ENCODE assay signal across 9 cellular contexts in the genomic region with DNA sequence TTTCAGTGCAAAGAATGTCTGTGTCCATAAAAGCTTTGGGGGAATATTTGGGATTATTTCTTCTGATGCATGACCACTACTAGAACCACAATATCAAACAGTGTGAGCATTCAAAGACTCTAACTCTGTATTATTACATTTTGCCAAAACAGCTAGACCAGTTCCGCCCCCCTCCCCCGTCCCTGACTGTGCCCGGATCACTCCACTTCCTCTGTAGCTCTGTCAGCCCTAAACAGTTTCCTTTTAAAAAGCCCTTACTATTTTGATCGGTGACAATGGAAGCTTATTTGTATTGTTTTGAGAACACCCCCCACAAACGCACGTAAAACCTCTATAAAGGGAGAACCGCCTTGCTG. TPM values are rescaled to one million over a fixed set of nuclear protein-coding genes. Genes with fewer than 3 reads are reported as not detected.
DNase-seq lines count a peak whose midpoint lies in the region; FAIRE-seq and TF ChIP-seq lines count a peak whose summit lies in the region.
"Had no signal": no experiment of that assay in that cellular context is flagged by ENCODE, and none has a peak within 500 bp of the region (broad histone marks: within the 10 kb centered on the region; RNA-seq: fewer than 3 reads in every experiment).

No MANE protein-coding gene starts in this region.

- dilution Hi-C loops in keratinocyte (cut with MboI; ENCODE audit: extremely low pct_ligation_motif_present, low sequenced_read_pairs), result no loop called here

- H3K27ac Mint-ChIP-seq in CD14-positive monocyte, result peak overlapping the region; percentile 53 to 90 (median 87)

- H3K9me3 ChIP-seq in keratinocyte (ENCODE audit: control insufficient read depth, low read depth, low read length) (no peaks in the 10 kb centered on the region), subcutaneous abdominal adipose tissue (ENCODE audit: control insufficient read depth in 5 of 5, low read length in 5 of 5) (no peaks in the 10 kb centered on the region)

- TF ChIP-seq CTCF in CD14-positive monocyte (IDR thresholded peaks at IDR 0.05), result no peak
- TF ChIP-seq CTCF in NB4 (IDR thresholded peaks at IDR 0.05; ENCODE audit: low read depth, low read length), result no peak
- no peak for TF ChIP-seq CTCF in keratinocyte (optimal IDR thresholded peaks at IDR 0.05 in 1 of 3, IDR thresholded peaks at IDR 0.05 in 1 of 3, conservative IDR thresholded peaks at IDR 0.05 in 1 of 3; ENCODE audit: extremely low read depth in 1 of 3, insufficient read depth in 2 of 3, low read length in 3 of 3)

- H3K27me3 ChIP-seq in keratinocyte (ENCODE audit: control insufficient read depth, extremely low read depth, insufficient read depth, low read length), result no peaks in the 10 kb centered on the region
- H3K27me3 ChIP-seq in subcutaneous abdominal adipose tissue (ENCODE audit: control insufficient read depth in 5 of 5, insufficient read depth in 4 of 5, low read length in 5 of 5), result peaks cover 2 to 25% (median 9%) of the 10 kb centered on the region in 5 donors

- H4K20me1 ChIP-seq in keratinocyte (ENCODE audit: control insufficient read depth, extremely low read depth, insufficient read depth, low read length), result no peaks in the 10 kb centered on the region

- intact Hi-C loops in CD14-positive monocyte (cut with micrococcal nuclease), result no loop called here

- peaks cover 28% of the 10 kb centered on the region for H3K4me1 Mint-ChIP-seq in CD14-positive monocyte

- TF ChIP-seq POLR2A in NB4 (IDR thresholded peaks at IDR 0.05; ENCODE audit: extremely low read depth, insufficient read length), result no peak

- no peak for DNase-seq in CD14-positive monocyte (ENCODE audit: low spot score)
- peak; percentile 54 for DNase-seq in NB4 (ENCODE audit: low read depth)
- DNase-seq in astrocyte of the hippocampus (ENCODE audit: low read depth, low spot score), result peak; percentile 22
- DNase-seq in keratinocyte (ENCODE audit: low read depth, low spot score), result no peak
- DNase-seq in midbrain (lab: John Stamatoyannopoulos, UW), result no peak
- no peak for DNase-seq in stimulated activated naive CD4-positive, alpha-beta T cell treated with Interleukin-2 at 50 U/mL for 16 hours (lab: John Stamatoyannopoulos, UW)
- no peak for DNase-seq in NCI-H524 (lab: John Stamatoyannopoulos, UW)

- H3K27me3 Mint-ChIP-seq in CD14-positive monocyte (ENCODE audit: low read depth in 3 of 3), result peaks cover 16 to 28% (median 23%) of the 10 kb centered on the region in 3 donors

- no peaks in the 10 kb centered on the region for H3K36me3 Mint-ChIP-seq in CD14-positive monocyte

- peak overlapping the region; percentile 94 for H2AFZ ChIP-seq in keratinocyte (ENCODE audit: control insufficient read depth, low read length)

- H3K4me1 ChIP-seq in keratinocyte (ENCODE audit: control insufficient read depth, extremely low read depth, insufficient read depth, low read length), result peaks cover 23% of the 10 kb centered on the region
- H3K4me1 ChIP-seq in subcutaneous abdominal adipose tissue (ENCODE audit: control insufficient read depth in 5 of 5, insufficient read depth in 5 of 5, low read length in 5 of 5), result peaks cover 0 to 26% (median 20%) of the 10 kb centered on the region in 5 donors

- H3K4me3 ChIP-seq in NB4 (ENCODE audit: low read depth, low read length), result peak overlapping the region; percentile 50
- H3K4me3 ChIP-seq in keratinocyte (ENCODE audit: control insufficient read depth in 2 of 3, extremely low read depth in 1 of 3, insufficient read depth in 2 of 3, low read depth in 1 of 3, low read length in 3 of 3), result peak overlapping the region; percentile 45 to 76 (median 75)
- H3K4me3 ChIP-seq in subcutaneous abdominal adipose tissue (ENCODE audit: low read depth in 1 of 5, low read length in 5 of 5), result peak overlapping the region; percentile 50 to 70 (median 60)

- H3K4me3 Mint-ChIP-seq in CD14-positive monocyte, result peak overlapping the region; percentile 84 to 94

- H3K9ac ChIP-seq in keratinocyte (ENCODE audit: control insufficient read depth, extremely low read depth, insufficient read depth, low read length) (peak overlapping the region; percentile 66), subcutaneous abdominal adipose tissue (ENCODE audit: low read length in 5 of 5) (peak overlapping the region in 4 of 5 donors; percentile 28 to 79 (median 74))

- no peaks in the 10 kb centered on the region for H3K79me2 ChIP-seq in keratinocyte (ENCODE audit: control insufficient read depth, insufficient read depth, low read length)

- H3K36me3 ChIP-seq in keratinocyte (ENCODE audit: control insufficient read depth in 2 of 2, extremely low read depth in 1 of 2, insufficient read depth in 2 of 2, low read length in 2 of 2) (no peaks in the 10 kb centered on the region), subcutaneous abdominal adipose tissue (ENCODE audit: control insufficient read depth in 5 of 5, insufficient read depth in 5 of 5, low read length in 5 of 5) (no peaks in the 10 kb centered on the region)

- H3K27ac ChIP-seq in keratinocyte (ENCODE audit: control insufficient read depth, insufficient read depth, low read length) (no peak overlapping the region), subcutaneous abdominal adipose tissue (ENCODE audit: low read depth, low read length) (peak overlapping the region; percentile 55)
- H3K27ac ChIP-seq: epithelial cell of prostate had no signal

- H3K9me1 ChIP-seq in keratinocyte (ENCODE audit: control insufficient read depth, extremely low read depth, insufficient read depth, low read length), result no peaks in the 10 kb centered on the region

- H3K9me3 Mint-ChIP-seq in CD14-positive monocyte, result peaks cover 0 to 4% (median 0%) of the 10 kb centered on the region in 7 donors

- H3K4me2 ChIP-seq in keratinocyte (ENCODE audit: control insufficient read depth, extremely low read depth, insufficient read depth, low read depth, low read length), result peak overlapping the region; percentile 91

- no peak for FAIRE-seq in keratinocyte (lab: Jason Lieb, UNC)

RNA-seq across cellular contexts. Expression of a gene that starts 36.6 kb away (rescaled TPM):
- polyA plus RNA-seq in CD14-positive monocyte (1 to 10 TPM in 1 of 2 donors, under 1 TPM in 1; 0.80 to 1.2 TPM), keratinocyte (2.2 to 6.7 TPM (median 3.7 TPM) in 3 replicates)
- polyA plus RNA-seq in keratinocyte (2011; ENCODE audit: low read depth), result 13.7 TPM
- polyA plus RNA-seq in keratinocyte (2011; cell fraction: cytosol; rRNA removed), result 1.3 and 3.2 TPM in 2 replicates
- polyA plus RNA-seq in keratinocyte (2011; cell fraction: nucleus; rRNA removed), result 21.1 and 21.6 TPM in 2 replicates
- 8.3 and 66.7 TPM in 2 replicates for polyA plus RNA-seq in keratinocyte (2012; ENCODE audit: low replicate concordance)
- 8.0 to 36.6 TPM (median 14.7 TPM) in 3 replicates for polyA minus RNA-seq in keratinocyte
- polyA minus RNA-seq in keratinocyte (2011; cell fraction: cytosol; rRNA and poly(A)+ RNA removed), result 7.1 TPM
- polyA minus RNA-seq in keratinocyte (2011; cell fraction: nucleus; rRNA and poly(A)+ RNA removed), result 28.8 and 31.2 TPM in 2 replicates

Comparison
In these comparisons a context has a peak if more than half of its experiments do, and no peak if none do; other contexts are left out.
1. DNase-seq: peak in NB4 (single experiment) and astrocyte of the hippocampus (single experiment); none in CD14-positive monocyte (single experiment), keratinocyte (single experiment), midbrain (single experiment), stimulated activated naive CD4-positive, alpha-beta T cell treated with Interleukin-2 at 50 U/mL for 16 hours (single experiment) and NCI-H524 (0 of 2).
2. Peak in every context shown above with its lines, with median percentiles within 50 percentile points of each other: H3K4me3 ChIP-seq.